In genomic region chr4:85769009-85769408, GRCh38 we compare ENCODE assay signal across 25 cellular contexts.
"Had no signal": no experiment of that assay in that cellular context is flagged by ENCODE, and none has a peak within 500 bp of the region (broad histone marks: within the 10 kb centered on the region; RNA-seq: fewer than 3 reads in every experiment).

No MANE protein-coding gene starts in this region.

- DNase-seq: IMR-90, Karpas-422, KG1, MM.1S, MV-4-11, NCI-H1048, NCI-H1105, NCI-H1417, NCI-H1436 treated with DMSO at 0.1 percent for 48 hours, NCI-H1694, NCI-H187 treated with DMSO at 0.1 percent for 48 hours, NCI-H2029 treated with DMSO at 0.1 percent for 48 hours, NCI-H2171 treated with DMSO at 0.1 percent for 48 hours, NCI-H345, NCI-H446 treated with DMSO at 0.1 percent for 48 hours, NCI-H524, NCI-H526 treated with DMSO at 0.1 percent for 48 hours, NCI-H748 treated with DMSO at 0.1 percent for 48 hours, PC-9, Peyer's patch, SHP77 treated with DMSO at 0.1 percent for 48 hours, SJCRH30 had no signal

- ATAC-seq: HepG2, Right ventricle myocardium inferior, SK-N-SH treated with all-trans-retinoic acid at 6 μM for 48 hours had no signal

- H3K27ac ChIP-seq: PC-9, Peyer's patch, SJCRH30 had no signal

- H3K4me3 ChIP-seq: PC-9, Peyer's patch, SJCRH30 had no signal

- H3K27me3 ChIP-seq: Peyer's patch, SJCRH30 had no signal
